8 cellular contexts compared by ENCODE assay signal in the genomic region with DNA sequence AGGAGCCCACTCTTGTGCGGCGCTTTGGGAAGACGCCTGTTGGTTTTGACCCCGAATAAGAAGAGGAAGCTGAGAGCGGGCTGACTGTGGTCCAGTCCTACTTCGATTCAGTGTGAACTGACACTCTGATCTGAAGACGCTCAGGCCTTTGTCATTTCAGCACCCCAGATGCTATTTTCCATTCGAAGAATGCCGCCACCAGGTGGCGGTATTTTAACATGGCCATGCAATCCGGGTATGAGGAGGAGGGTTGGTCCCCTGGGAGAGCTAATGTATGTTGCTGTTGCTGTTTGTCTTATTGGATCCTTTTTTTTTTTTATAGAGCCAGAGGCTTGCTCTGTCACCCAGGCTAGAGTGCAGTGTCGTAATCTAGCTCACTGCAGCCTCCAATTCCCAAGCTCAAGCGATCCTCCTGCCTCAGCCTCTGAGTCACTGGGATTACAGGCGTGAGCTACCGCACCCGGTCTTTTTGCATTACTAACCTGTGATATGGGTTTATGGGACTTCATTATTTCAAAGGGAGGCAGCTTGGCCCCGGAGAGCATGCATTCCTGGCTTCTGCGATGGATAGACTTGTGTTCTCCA. TPM values are rescaled to one million over a fixed set of nuclear protein-coding genes. Genes with fewer than 3 reads are reported as not detected.
DNase-seq lines count a peak whose midpoint lies in the region; ATAC-seq and TF ChIP-seq lines count a peak whose summit lies in the region.

No MANE protein-coding gene starts in this region.

- H3K27ac Mint-ChIP-seq in GM23338, result peak overlapping the region; percentile 100

- no peaks in the 10 kb centered on the region for H3K9me2 ChIP-seq in GM23338 (ENCODE audit: insufficient read depth)

- H3K36me3 Mint-ChIP-seq in GM23338 (ENCODE audit: low read depth), result peaks cover 52% of the 10 kb centered on the region

- no peaks in the 10 kb centered on the region for H3K27me3 ChIP-seq in GM23338 (ENCODE audit: insufficient read depth)
- H3K27me3 ChIP-seq in neutrophil, result no peaks in the 10 kb centered on the region

- H2AFZ ChIP-seq in GM23338, result no peak overlapping the region

- peaks cover 46% of the 10 kb centered on the region for H3K79me2 ChIP-seq in GM23338 (replicated peaks; ENCODE audit: insufficient read depth)

- peaks cover 10% of the 10 kb centered on the region; the same call in 1 of the 2 replicates for H4K20me1 ChIP-seq in GM23338 (replicated peaks; ENCODE audit: insufficient read depth)

- H3K4me1 ChIP-seq in GM23338 (ENCODE audit: insufficient read depth) (no peaks in the 10 kb centered on the region; the same call in 1 of the 2 replicates), neutrophil (ENCODE audit: control insufficient read depth in 1 of 2, insufficient read depth in 1 of 2, low read depth in 1 of 2, low read length in 1 of 2) (peaks cover 17 to 23% of the 10 kb centered on the region in 2 experiments)

- peaks cover 18% of the 10 kb centered on the region for H3K27me3 Mint-ChIP-seq in GM23338 (ENCODE audit: insufficient read depth, low read depth, poor library complexity)

- H3K4me1 Mint-ChIP-seq in GM23338, result peaks cover 13% of the 10 kb centered on the region; the same call in 2 of the 3 replicates

- peaks cover 5% of the 10 kb centered on the region; the same call in 1 of the 2 replicates for H3K36me3 ChIP-seq in GM23338 (ENCODE audit: insufficient read depth)
- H3K36me3 ChIP-seq in neutrophil, result no peaks in the 10 kb centered on the region

- peaks cover 6% of the 10 kb centered on the region; the same call in 1 of the 2 replicates for H3F3A ChIP-seq in GM23338 (replicated peaks; ENCODE audit: low read depth)

- H3K9me3 Mint-ChIP-seq in GM23338, result peaks cover 14% of the 10 kb centered on the region

- DNase-seq in DMS153 (lab: John Stamatoyannopoulos, UW) (peak; percentile 91), GM23338 (ENCODE audit: low spot score) (peak; percentile 94), M059J (ENCODE audit: low read depth) (peak; percentile 86), SHP77 treated with DMSO at 0.1 percent for 48 hours (lab: John Stamatoyannopoulos, UW) (peak; percentile 32), foreskin melanocyte (peak; percentile 87), substantia nigra (lab: John Stamatoyannopoulos, UW) (peak in 46 of 49 donors; percentile 38 to 88 (median 74))
- peak; percentile 80 for DNase-seq in activated gamma-delta T cell treated with anti-CD3 and anti-CD28 coated beads, Interleukin-2, amount 50 U/mL, for 16 hours (ENCODE audit: low read depth)

- H3K4me2 ChIP-seq in GM23338, result peak overlapping the region; percentile 79

- H3K4me3 Mint-ChIP-seq in GM23338, result peak overlapping the region; percentile 94

- H3K27ac ChIP-seq in GM23338 (ENCODE audit: low read depth), result peak overlapping the region; percentile 90
- H3K27ac ChIP-seq in neutrophil, result peak overlapping the region; percentile 82
- H3K27ac ChIP-seq in substantia nigra (ENCODE audit: low read depth, low read length, poor library complexity, severe bottlenecking), result peak overlapping the region; percentile 90

- TF ChIP-seq CTCF in GM23338 (conservative IDR thresholded peaks at IDR 0.05; ENCODE audit: low read depth in 2 of 2) (peak; percentile 85 to 90), neutrophil (IDR thresholded peaks at IDR 0.05) (peak; percentile 51)

- H3K4me3 ChIP-seq in GM23338, result peak overlapping the region; percentile 57
- H3K4me3 ChIP-seq in neutrophil (ENCODE audit: low read depth in 1 of 2, low read length in 1 of 2), result peak overlapping the region; percentile 76

- peak; percentile 61 for ATAC-seq in GM23338

- H3K9me3 ChIP-seq in neutrophil, result no peaks in the 10 kb centered on the region

TF ChIP-seq in GM23338, 12 proteins besides CTCF, POLR2A, EP300 and RAD21:
- TF ChIP-seq, protein P1, sequence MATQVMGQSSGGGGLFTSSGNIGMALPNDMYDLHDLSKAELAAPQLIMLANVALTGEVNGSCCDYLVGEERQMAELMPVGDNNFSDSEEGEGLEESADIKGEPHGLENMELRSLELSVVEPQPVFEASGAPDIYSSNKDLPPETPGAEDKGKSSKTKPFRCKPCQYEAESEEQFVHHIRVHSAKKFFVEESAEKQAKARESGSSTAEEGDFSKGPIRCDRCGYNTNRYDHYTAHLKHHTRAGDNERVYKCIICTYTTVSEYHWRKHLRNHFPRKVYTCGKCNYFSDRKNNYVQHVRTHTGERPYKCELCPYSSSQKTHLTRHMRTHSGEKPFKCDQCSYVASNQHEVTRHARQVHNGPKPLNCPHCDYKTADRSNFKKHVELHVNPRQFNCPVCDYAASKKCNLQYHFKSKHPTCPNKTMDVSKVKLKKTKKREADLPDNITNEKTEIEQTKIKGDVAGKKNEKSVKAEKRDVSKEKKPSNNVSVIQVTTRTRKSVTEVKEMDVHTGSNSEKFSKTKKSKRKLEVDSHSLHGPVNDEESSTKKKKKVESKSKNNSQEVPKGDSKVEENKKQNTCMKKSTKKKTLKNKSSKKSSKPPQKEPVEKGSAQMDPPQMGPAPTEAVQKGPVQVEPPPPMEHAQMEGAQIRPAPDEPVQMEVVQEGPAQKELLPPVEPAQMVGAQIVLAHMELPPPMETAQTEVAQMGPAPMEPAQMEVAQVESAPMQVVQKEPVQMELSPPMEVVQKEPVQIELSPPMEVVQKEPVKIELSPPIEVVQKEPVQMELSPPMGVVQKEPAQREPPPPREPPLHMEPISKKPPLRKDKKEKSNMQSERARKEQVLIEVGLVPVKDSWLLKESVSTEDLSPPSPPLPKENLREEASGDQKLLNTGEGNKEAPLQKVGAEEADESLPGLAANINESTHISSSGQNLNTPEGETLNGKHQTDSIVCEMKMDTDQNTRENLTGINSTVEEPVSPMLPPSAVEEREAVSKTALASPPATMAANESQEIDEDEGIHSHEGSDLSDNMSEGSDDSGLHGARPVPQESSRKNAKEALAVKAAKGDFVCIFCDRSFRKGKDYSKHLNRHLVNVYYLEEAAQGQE (IDR thresholded peaks at IDR 0.05; ENCODE audit: unreplicated experiment), result no peak
- TF ChIP-seq NANOG (IDR thresholded peaks at IDR 0.05; ENCODE audit: borderline replicate concordance) (no peak), POLR2AphosphoS5 (IDR thresholded peaks at IDR 0.05; ENCODE audit: low read depth) (no peak), ZNF114 (CRISPR knock-in tag; IDR thresholded peaks at IDR 0.05) (no peak), JUNB (IDR thresholded peaks at IDR 0.05; ENCODE audit: unreplicated experiment) (no peak)

RNA-seq across cellular contexts. Expression of gene TIMM44, which starts 0.8 kb away (rescaled TPM):
- total RNA-seq in GM23338 (2014; rRNA removed; shearing (Covaris generic)), result 121 and 125 TPM in 2 replicates
- polyA plus RNA-seq in GM23338 (2016; fragmentation: Nextera tagmentation; extraction: Ambion mirVana), result 128 and 131 TPM in 2 replicates
- 41.4 and 57.6 TPM in 2 replicates for total RNA-seq in M059J (2014; rRNA removed; shearing (Covaris generic))

RNA-seq across cellular contexts. Expression of gene CTXN1, which starts 18.3 kb away (rescaled TPM):
- 52.4 and 53.1 TPM in 2 replicates for total RNA-seq in GM23338 (2014; rRNA removed; shearing (Covaris generic))
- polyA plus RNA-seq in GM23338 (2016; fragmentation: Nextera tagmentation; extraction: Ambion mirVana), result 22.3 and 22.5 TPM in 2 replicates
- total RNA-seq in M059J (2014; rRNA removed; shearing (Covaris generic)), result 6.7 and 10.1 TPM in 2 replicates

RNA-seq across cellular contexts. Expression of gene SNAPC2, which starts 24.1 kb away (rescaled TPM):
- 17.2 and 25.1 TPM in 2 replicates for total RNA-seq in GM23338 (2014; rRNA removed; shearing (Covaris generic))
- polyA plus RNA-seq in GM23338 (2016; fragmentation: Nextera tagmentation; extraction: Ambion mirVana), result 16.4 and 17.1 TPM in 2 replicates
- 16.0 and 16.1 TPM in 2 replicates for total RNA-seq in M059J (2014; rRNA removed; shearing (Covaris generic))

RNA-seq across cellular contexts. Expression of gene TGFBR3L, which starts 29.6 kb away (rescaled TPM):
- 1.7 and 5.6 TPM in 2 replicates for total RNA-seq in GM23338 (2014; rRNA removed; shearing (Covaris generic))
- 6.2 and 7.0 TPM in 2 replicates for polyA plus RNA-seq in GM23338 (2016; fragmentation: Nextera tagmentation; extraction: Ambion mirVana)
- total RNA-seq in M059J (2014; rRNA removed; shearing (Covaris generic)), result 1.1 and 2.9 TPM in 2 replicates

RNA-seq across cellular contexts. Expression of gene MAP2K7, which starts 40.6 kb away (rescaled TPM):
- 22.6 and 23.2 TPM in 2 replicates for total RNA-seq in GM23338 (2014; rRNA removed; shearing (Covaris generic))
- polyA plus RNA-seq in GM23338 (2016; fragmentation: Nextera tagmentation; extraction: Ambion mirVana), result 11.3 and 12.2 TPM in 2 replicates
- total RNA-seq in M059J (2014; rRNA removed; shearing (Covaris generic)), result 6.8 and 8.3 TPM in 2 replicates

Comparison
In these comparisons a context has a peak if more than half of its experiments do, and no peak if none do; other contexts are left out.
1. Peak in every context shown above with its lines: DNase-seq, ATAC-seq, H3K4me3 ChIP-seq and H3K27ac ChIP-seq.
2. DNase-seq: peak in every context shown above with its lines; median percentile 94 in GM23338; 91 in DMS153; 87 in foreskin melanocyte; 86 in M059J; 80 in activated gamma-delta T cell treated with anti-CD3 and anti-CD28 coated beads, Interleukin-2, amount 50 U/mL, for 16 hours; 74 in substantia nigra; 32 in SHP77 treated with DMSO at 0.1 percent for 48 hours.